8 cellular contexts compared by ENCODE assay signal in genomic region chr6:3023663-3024483, GRCh38. TPM values are rescaled to one million over a fixed set of nuclear protein-coding genes. Genes with fewer than 3 reads are reported as not detected.
DNase-seq lines count a peak whose midpoint lies in the region; ATAC-seq and TF ChIP-seq lines count a peak whose summit lies in the region.

No MANE protein-coding gene starts in this region.

- no peaks in the 10 kb centered on the region for H3K9me3 ChIP-seq in HUES48 (ENCODE audit: control insufficient read depth, insufficient read depth, low read length)
- H3K9me3 ChIP-seq in transverse colon = no peaks in the 10 kb centered on the region

- peak; percentile 63 for TF ChIP-seq POLR2A in transverse colon (IDR thresholded peaks at IDR 0.05)

- peak; percentile 57 for DNase-seq in DMS114 treated with DMSO at 0.1 percent for 48 hours (lab: John Stamatoyannopoulos, UW; ENCODE audit: unreplicated experiment)
- peak; percentile 95 to 97 for DNase-seq in SHP77 (lab: John Stamatoyannopoulos, UW)
- peak; percentile 72 for DNase-seq in activated gamma-delta T cell (lab: John Stamatoyannopoulos, UW)
- peak; percentile 86 for DNase-seq in glutamatergic neuron
- DNase-seq in pons (ENCODE audit: low spot score) = peak; percentile 69
- DNase-seq in transverse colon = peak; percentile 93

- peak overlapping the region; percentile 75 for H3K27ac ChIP-seq in HUES48 (ENCODE audit: low read depth, low read length)
- H3K27ac ChIP-seq in transverse colon = peak overlapping the region; percentile 82 to 90 (median 86)

- no peaks in the 10 kb centered on the region for H3K27me3 Mint-ChIP-seq in glutamatergic neuron (ENCODE audit: unreplicated experiment)

- intact Hi-C loops in transverse colon (cut with DNase I; ENCODE audit: low total_unique reads) = no loop called here

- WGBS in transverse colon (ENCODE audit: low coverage in 1 of 2), 2 donors = 37 to 42% methylated on average over 19 to 32 of the region's 32 CpGs

- in situ Hi-C loops in transverse colon (cut with MboI; ENCODE audit: low pct_ligation_motif_present in 1 of 4, low pct_unique_long_range_greater_than_20kb in 1 of 4, low sequenced_read_pairs in 3 of 4) = no loop called here

- ATAC-seq in GM21447 (IDR thresholded peaks at IDR 0.05; ENCODE audit: unreplicated experiment) = peak; percentile 75

- peak overlapping the region; percentile 9; the same call in 1 of the 2 replicates for H3K9ac ChIP-seq in HUES48 (ENCODE audit: low read depth, low read length)

- H3K4me1 ChIP-seq in HUES48 (ENCODE audit: control insufficient read depth, insufficient read depth, low read length) = peaks cover 23% of the 10 kb centered on the region
- H3K4me1 ChIP-seq in transverse colon = peaks cover 9 to 59% (median 19%) of the 10 kb centered on the region in 4 donors

- peak overlapping the region; percentile 26; the same call in 1 of the 2 replicates for H3K4me3 ChIP-seq in HUES48 (ENCODE audit: low read depth, low read length)
- peak overlapping the region; percentile 11 to 47 (median 30) for H3K4me3 ChIP-seq in transverse colon

- peaks cover 7% of the 10 kb centered on the region for H3K9me3 Mint-ChIP-seq in glutamatergic neuron (ENCODE audit: unreplicated experiment)

- TF ChIP-seq EP300 in transverse colon (IDR thresholded peaks at IDR 0.05; ENCODE audit: low read depth) = peak; percentile 40

- peak overlapping the region; percentile 89 for H3K4me3 Mint-ChIP-seq in glutamatergic neuron (ENCODE audit: unreplicated experiment)

- peaks cover 8% of the 10 kb centered on the region for H3K36me3 Mint-ChIP-seq in glutamatergic neuron (ENCODE audit: unreplicated experiment)

- no peak for TF ChIP-seq CTCF in glutamatergic neuron (IDR thresholded peaks at IDR 0.05; ENCODE audit: partially characterized antibody, unreplicated experiment)
- TF ChIP-seq CTCF in transverse colon (IDR thresholded peaks at IDR 0.05) = no peak

- peaks cover 22% of the 10 kb centered on the region for H3K36me3 ChIP-seq in HUES48 (ENCODE audit: control insufficient read depth, insufficient read depth, low read length)
- no peaks in the 10 kb centered on the region for H3K36me3 ChIP-seq in transverse colon

- peaks cover 14% of the 10 kb centered on the region for H3K4me1 Mint-ChIP-seq in glutamatergic neuron (ENCODE audit: low read depth, unreplicated experiment)

- H3K27ac Mint-ChIP-seq in glutamatergic neuron (ENCODE audit: unreplicated experiment) = peak overlapping the region; percentile 68

- H3K27me3 ChIP-seq in HUES48 (ENCODE audit: control insufficient read depth, insufficient read depth, low read length) (no peaks in the 10 kb centered on the region), transverse colon (no peaks in the 10 kb centered on the region)

RNA-seq across cellular contexts. Expression of gene NQO2, which starts 24.2 kb away (rescaled TPM):
- total RNA-seq in glutamatergic neuron (ENCODE audit: unreplicated experiment) = 28.1 TPM
- 1 to 10 TPM in 3 of 4 donors, under 1 TPM in 1; 1.00 to 9.7 (median 7.2) TPM for total RNA-seq in transverse colon

RNA-seq across cellular contexts. Expression of gene RIPK1, which starts 44.4 kb away (rescaled TPM):
- total RNA-seq in glutamatergic neuron (ENCODE audit: unreplicated experiment) (10.6 TPM), transverse colon (10 to 100 TPM; 12.1 to 46.0 (median 34.6) TPM)

RNA-seq across cellular contexts. Expression of gene SERPINB6, which starts 52.5 kb away (rescaled TPM):
- total RNA-seq in glutamatergic neuron (ENCODE audit: unreplicated experiment) = 14.0 TPM
- 100 to 1,000 TPM; 134 to 276 (median 170) TPM for total RNA-seq in transverse colon

Comparison
In these comparisons a context has a peak if more than half of its experiments do, and no peak if none do; other contexts are left out.
1. Peak in every context shown above with its lines: DNase-seq, ATAC-seq, H3K4me3 ChIP-seq and H3K27ac ChIP-seq.